ENCODE assay signal across 11 cellular contexts in genomic region chr7:35839860-35840854, GRCh38. TPM values are rescaled to one million over a fixed set of nuclear protein-coding genes. Genes with fewer than 3 reads are reported as not detected.
DNase-seq lines count a peak whose midpoint lies in the region; ATAC-seq and TF ChIP-seq lines count a peak whose summit lies in the region.
"Had no signal": no experiment of that assay in that cellular context is flagged by ENCODE, and none has a peak within 500 bp of the region (broad histone marks: within the 10 kb centered on the region; RNA-seq: fewer than 3 reads in every experiment).

No MANE protein-coding gene starts in this region.

- no peaks in the 10 kb centered on the region for H3K27me3 ChIP-seq in brain microvascular endothelial cell (replicated peaks)
- no peaks in the 10 kb centered on the region for H3K27me3 ChIP-seq in neutrophil

- no peaks in the 10 kb centered on the region for H3K9me3 Mint-ChIP-seq in Calu3 (ENCODE audit: low read depth, unreplicated experiment)
- no peaks in the 10 kb centered on the region for H3K9me3 Mint-ChIP-seq in effector memory CD8-positive, alpha-beta T cell

- H3K36me3 ChIP-seq in brain microvascular endothelial cell (replicated peaks), result peaks cover 5% of the 10 kb centered on the region
- peaks cover 35% of the 10 kb centered on the region for H3K36me3 ChIP-seq in neutrophil

- DNase-seq in Calu3 (no peak), LHCN-M2 (ENCODE audit: low read depth) (peak; percentile 62), brain microvascular endothelial cell (peak; percentile 14), putamen (ENCODE audit: low spot score) (no peak), left lobe of liver (ENCODE audit: low spot score) (no peak)
- DNase-seq in effector memory CD8-positive, alpha-beta T cell, result no peak
- DNase-seq: H7; NCI-H1436 treated with DMSO at 0.1 percent for 48 hours; NK-92 treated with Interleukin-12 subunit alpha and Interleukin-12 subunit beta, amount 100 ng/mL, for 24 hours had no signal

- peaks cover 4% of the 10 kb centered on the region for H3K36me3 Mint-ChIP-seq in Calu3 (ENCODE audit: insufficient read depth, unreplicated experiment)
- peaks cover 45% of the 10 kb centered on the region for H3K36me3 Mint-ChIP-seq in effector memory CD8-positive, alpha-beta T cell (ENCODE audit: insufficient read depth)

- in situ Hi-C loops in brain microvascular endothelial cell (cut with HindIII; ENCODE audit: low pct_ligation_motif_present, low sequenced_read_pairs), result no loop called here

- no peak for ATAC-seq in left lobe of liver
- ATAC-seq in effector memory CD8-positive, alpha-beta T cell (replicated peaks), result no peak
- no peak for ATAC-seq in GM19035 (IDR thresholded peaks at IDR 0.05; ENCODE audit: unreplicated experiment)

- no TSS peak for BruUV-seq in Calu3 (replicated peaks; lab: Mats Ljungman, UMichigan)

- H3K4me3 ChIP-seq in brain microvascular endothelial cell (ENCODE audit: low read depth, low read length), result no peak overlapping the region
- no peak overlapping the region for H3K4me3 ChIP-seq in neutrophil (ENCODE audit: low read depth in 1 of 2, low read length in 1 of 2)

- no peaks in the 10 kb centered on the region for H3K9me3 ChIP-seq in neutrophil

- CTCF ChIA-PET in Calu3 (lab: Charles Lee), result no interaction called here

- TF ChIP-seq CTCF in Calu3 (IDR thresholded peaks at IDR 0.05; ENCODE audit: unreplicated experiment) (peak; percentile 19), brain microvascular endothelial cell (IDR thresholded peaks at IDR 0.05; ENCODE audit: low read depth, low read length, missing control alignments) (no peak), neutrophil (IDR thresholded peaks at IDR 0.05) (no peak)

- no peaks in the 10 kb centered on the region for H3K27me3 Mint-ChIP-seq in Calu3 (ENCODE audit: unreplicated experiment)
- H3K27me3 Mint-ChIP-seq in effector memory CD8-positive, alpha-beta T cell, result no peaks in the 10 kb centered on the region

- no peak overlapping the region for H3K4me3 Mint-ChIP-seq in Calu3 (ENCODE audit: low read depth, unreplicated experiment)
- H3K4me3 Mint-ChIP-seq in effector memory CD8-positive, alpha-beta T cell, result peak overlapping the region in 1 of 2 donors; percentile 13

- H3K27ac Mint-ChIP-seq in Calu3 (ENCODE audit: unreplicated experiment), result no peak overlapping the region
- H3K27ac Mint-ChIP-seq in effector memory CD8-positive, alpha-beta T cell, result peak overlapping the region in 1 of 2 donors; percentile 69

- H3K4me1 Mint-ChIP-seq in Calu3 (ENCODE audit: low read depth, unreplicated experiment), result peaks cover 19% of the 10 kb centered on the region
- H3K4me1 Mint-ChIP-seq in effector memory CD8-positive, alpha-beta T cell (ENCODE audit: low read depth in 2 of 2), result peaks cover 27 to 62% of the 10 kb centered on the region in 2 donors

- H3K4me1 ChIP-seq in neutrophil (ENCODE audit: control insufficient read depth in 1 of 2, insufficient read depth in 1 of 2, low read depth in 1 of 2, low read length in 1 of 2), result peaks cover 6 to 12% of the 10 kb centered on the region in 2 experiments

- H3K27ac ChIP-seq in brain microvascular endothelial cell (no peak overlapping the region), neutrophil (peak overlapping the region; percentile 69)

- intact Hi-C loops in Calu3 (cut with micrococcal nuclease; ENCODE audit: unreplicated experiment), result no loop called here

RNA-seq across cellular contexts. Expression of gene SEPTIN7, which starts 39.3 kb away (rescaled TPM):
- total RNA-seq in Calu3 (2022) (269 and 308 TPM in 2 replicates), LHCN-M2 (2014; rRNA removed) (486 and 502 TPM in 2 replicates), left lobe of liver (37.2 TPM)
- polyA plus RNA-seq in LHCN-M2 (2012), result 237 TPM

Comparison
In these comparisons a context has a peak if more than half of its experiments do, and no peak if none do; other contexts are left out.
1. DNase-seq: peak in LHCN-M2 (single experiment) and brain microvascular endothelial cell (single experiment); none in Calu3 (single experiment), putamen (single experiment), left lobe of liver (single experiment) and effector memory CD8-positive, alpha-beta T cell (0 of 3).